ENCODE assay signal across 1 cellular context in the genomic region with DNA sequence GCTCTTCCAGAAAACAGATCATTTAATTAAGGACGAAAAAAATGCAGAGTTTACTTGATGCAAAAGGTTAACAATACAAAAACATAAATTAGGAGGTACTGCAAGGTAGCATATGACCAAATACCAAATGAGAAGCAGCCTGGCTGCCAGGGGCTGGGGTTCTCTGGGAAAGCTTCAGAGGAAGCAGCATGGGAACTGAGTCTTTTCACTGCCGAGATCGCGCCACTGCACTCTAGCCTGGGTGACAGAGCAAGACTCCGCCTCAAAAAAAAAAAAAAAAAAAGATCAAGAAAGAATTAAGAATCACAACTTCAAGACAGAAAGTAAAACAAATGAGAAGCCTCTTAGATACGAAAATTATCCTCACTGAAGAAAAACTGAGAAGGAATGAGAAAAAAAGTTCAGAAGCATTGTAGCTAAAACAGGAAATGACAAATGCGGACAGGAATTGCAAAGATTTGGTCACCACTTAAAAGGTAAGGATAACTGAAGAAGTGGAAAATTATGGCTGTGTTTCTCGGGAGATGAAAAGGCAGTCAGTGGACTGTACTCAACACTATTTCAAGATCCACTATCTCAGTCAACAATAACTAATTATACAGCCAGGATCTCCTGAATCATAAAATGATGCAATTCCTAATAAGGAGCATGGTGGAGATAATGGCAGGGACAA.
TF ChIP-seq lines count a peak whose summit lies in the region.

No MANE protein-coding gene starts in this region.

TF ChIP-seq in IMR-90, 13 proteins besides CTCF, POLR2A, EP300 and RAD21:
- TF ChIP-seq FOS (IDR thresholded peaks at IDR 0.05; ENCODE audit: low read depth, low read length) = no peak
- TF ChIP-seq CEBPB (IDR thresholded peaks at IDR 0.05; ENCODE audit: low read depth, low read length) = peak; percentile 82
- no peak for TF ChIP-seq MXI1 (IDR thresholded peaks at IDR 0.05; ENCODE audit: borderline replicate concordance, low read depth, low read length)
- no peak for TF ChIP-seq NFE2L2 (IDR thresholded peaks at IDR 0.05; ENCODE audit: low read depth, low read length)
